1 cellular context compared by ENCODE assay signal in the genomic region with DNA sequence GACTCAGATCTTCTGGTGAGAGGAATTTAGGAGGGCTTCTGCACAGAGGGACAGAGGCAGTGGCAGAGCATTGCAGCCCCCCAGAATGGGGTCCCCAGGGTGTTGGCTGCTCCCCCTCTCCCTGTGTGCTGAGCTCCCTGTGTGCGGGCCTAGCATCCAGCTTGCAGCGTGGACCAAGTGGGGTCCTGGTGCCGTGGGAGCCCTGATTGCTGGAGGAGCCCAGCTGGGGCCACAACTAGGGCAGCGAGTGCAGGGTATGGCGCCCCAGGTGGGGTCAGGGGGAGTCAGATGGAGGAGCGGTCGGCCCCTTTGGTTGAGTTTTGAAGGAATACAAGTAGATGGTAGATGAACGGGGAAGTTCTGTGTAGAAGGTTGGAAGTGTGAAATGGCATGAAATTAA.
A peak's percentile ranks its signal among the peaks of the same experiment; 100 is the strongest.
TF ChIP-seq lines count a peak whose summit lies in the region.

No MANE protein-coding gene starts in this region.

TF ChIP-seq in HepG2, 621 proteins besides CTCF, POLR2A, EP300 and RAD21 (continued from another document):
- TF ChIP-seq ZNF687 (CRISPR knock-in tag; IDR thresholded peaks at IDR 0.05) = peak; percentile 43; the same call in 1 of the 2 replicates
- TF ChIP-seq PTBP1 (IDR thresholded peaks at IDR 0.05; ENCODE audit: low read depth, low read length, poor library complexity, severe bottlenecking) = no peak
- TF ChIP-seq ZNF761 (CRISPR knock-in tag; conservative IDR thresholded peaks at IDR 0.05) = no peak
TF ChIP-seq in HepG2: peak in this region for 2.
